In genomic region chr11:74670171-74670570, GRCh38 we compare ENCODE assay signal across 26 cellular contexts.
"Had no signal": no experiment of that assay in that cellular context is flagged by ENCODE, and none has a peak within 500 bp of the region (broad histone marks: within the 10 kb centered on the region; RNA-seq: fewer than 3 reads in every experiment).

No MANE protein-coding gene starts in this region.

- H3K4me1 ChIP-seq: lower lobe of right lung, prostate gland had no signal

- H3K4me1 Mint-ChIP-seq: activated CD4-positive, alpha-beta T cell treated with anti-CD3 and anti-CD28 coated beads, Interleukin-2, amount 10 ng/mL, durations not matched to agents 24 days and 14 days; central memory CD8-positive, alpha-beta T cell; immature natural killer cell had no signal

- H3K27ac Mint-ChIP-seq: activated CD4-positive, alpha-beta memory T cell treated with anti-CD3 and anti-CD28 coated beads for 36 hours; activated CD4-positive, alpha-beta T cell treated with anti-CD3 and anti-CD28 coated beads, Interleukin-2, amount 10 ng/mL, durations not matched to agents 24 days and 14 days; activated naive CD4-positive, alpha-beta T cell treated with anti-CD3 and anti-CD28 coated beads, Interleukin-2, amount 50 U/mL, for 72 hours; immature natural killer cell; natural killer cell treated with Interleukin-12 subunit alpha and Interleukin-12 subunit beta and Interleukin-15 and Interleukin-18, amount 100 ng/mL, for 72 hours had no signal

- H3K27me3 Mint-ChIP-seq: activated CD4-positive, alpha-beta memory T cell treated with anti-CD3 and anti-CD28 coated beads for 36 hours; activated CD4-positive, alpha-beta T cell treated with anti-CD3 and anti-CD28 coated beads, Interleukin-2, amount 10 ng/mL, durations not matched to agents 24 days and 14 days; central memory CD8-positive, alpha-beta T cell; natural killer cell treated with Interleukin-12 subunit alpha and Interleukin-12 subunit beta and Interleukin-15 and Interleukin-18, amount 100 ng/mL, for 72 hours had no signal

- H3K4me3 Mint-ChIP-seq: activated CD4-positive, alpha-beta memory T cell treated with anti-CD3 and anti-CD28 coated beads for 36 hours; activated CD4-positive, alpha-beta T cell treated with anti-CD3 and anti-CD28 coated beads, Interleukin-2, amount 10 ng/mL, durations not matched to agents 24 days and 14 days; central memory CD8-positive, alpha-beta T cell; immature natural killer cell; natural killer cell treated with Interleukin-12 subunit alpha and Interleukin-12 subunit beta and Interleukin-15 and Interleukin-18, amount 100 ng/mL, for 72 hours had no signal

- H3K36me3 Mint-ChIP-seq: activated CD4-positive, alpha-beta memory T cell treated with anti-CD3 and anti-CD28 coated beads for 36 hours; activated naive CD4-positive, alpha-beta T cell treated with anti-CD3 and anti-CD28 coated beads, Interleukin-2, amount 50 U/mL, for 72 hours; natural killer cell treated with Interleukin-12 subunit alpha and Interleukin-12 subunit beta and Interleukin-15 and Interleukin-18, amount 100 ng/mL, for 72 hours had no signal

- ATAC-seq: activated naive CD4-positive, alpha-beta T cell treated with anti-CD3 and anti-CD28 coated beads, Interleukin-2, amount 50 U/mL, for 72 hours; lower lobe of right lung; mucosa of descending colon; natural killer cell treated with Interleukin-12 subunit alpha and Interleukin-12 subunit beta and Interleukin-15 and Interleukin-18, amount 100 ng/mL, for 72 hours; SK-N-SH treated with all-trans-retinoic acid at 6 μM for 48 hours; stimulated activated naive CD8-positive, alpha-beta T cell treated with anti-CD3 and anti-CD28 coated beads, Interleukin-15, Interleukin-2, amounts not matched to agents 100 U/mL and 50 U/mL, for 24 hours had no signal

- H3K4me3 ChIP-seq: lower lobe of right lung, mucosa of descending colon, ovary, prostate gland, smooth muscle cell, testis had no signal

- H3K9me3 Mint-ChIP-seq: activated CD4-positive, alpha-beta memory T cell treated with anti-CD3 and anti-CD28 coated beads for 36 hours; activated CD4-positive, alpha-beta T cell treated with anti-CD3 and anti-CD28 coated beads, Interleukin-2, amount 10 ng/mL, durations not matched to agents 24 days and 14 days; activated naive CD4-positive, alpha-beta T cell treated with anti-CD3 and anti-CD28 coated beads, Interleukin-2, amount 50 U/mL, for 72 hours; central memory CD8-positive, alpha-beta T cell; immature natural killer cell; natural killer cell treated with Interleukin-12 subunit alpha and Interleukin-12 subunit beta and Interleukin-15 and Interleukin-18, amount 100 ng/mL, for 72 hours had no signal

- H3K9me3 ChIP-seq: lower lobe of right lung, mucosa of descending colon, neutrophil, ovary, prostate gland, testis had no signal

- H3K27me3 ChIP-seq: neutrophil, ovary, testis had no signal

- H3K27ac ChIP-seq: lower lobe of right lung, neutrophil, ovary, prostate gland, testis had no signal

- DNase-seq: activated CD4-positive, alpha-beta memory T cell treated with anti-CD3 and anti-CD28 coated beads for 36 hours; activated CD4-positive, alpha-beta T cell treated with anti-CD3 and anti-CD28 coated beads, Interleukin-2, amount 10 ng/mL, durations not matched to agents 24 days and 14 days; activated CD4-positive, CD25-positive, alpha-beta regulatory T cell treated with anti-CD3 and anti-CD28 coated beads, Interleukin-2, amount 50 U/mL, for 72 hours; activated naive CD4-positive, alpha-beta T cell; activated T-cell treated with anti-CD3 and anti-CD28 coated beads, Interleukin-2, amount 50 U/mL, for 48 hours; anterior cingulate cortex; effector CD8-positive, alpha-beta T cell; erythroblast; hypothalamus; immature natural killer cell; kidney; lower lobe of right lung; mucosa of descending colon; ovary; stimulated activated CD4-positive, alpha-beta T cell treated with anti-CD3 and anti-CD28 coated beads, Interleukin-1b, Interleukin-23, amount 100 ng/mL, for 48 hours; stimulated activated naive CD8-positive, alpha-beta T cell treated with anti-CD3 and anti-CD28 coated beads, Interleukin-15, Interleukin-2, amounts not matched to agents 100 U/mL and 50 U/mL, for 24 hours; T-helper 2 cell; testis; trophoblast cell had no signal

- H3K36me3 ChIP-seq: lower lobe of right lung, neutrophil, ovary, prostate gland had no signal
